Comparison of ENCODE assay signal across 1 cellular context in the genomic region with DNA sequence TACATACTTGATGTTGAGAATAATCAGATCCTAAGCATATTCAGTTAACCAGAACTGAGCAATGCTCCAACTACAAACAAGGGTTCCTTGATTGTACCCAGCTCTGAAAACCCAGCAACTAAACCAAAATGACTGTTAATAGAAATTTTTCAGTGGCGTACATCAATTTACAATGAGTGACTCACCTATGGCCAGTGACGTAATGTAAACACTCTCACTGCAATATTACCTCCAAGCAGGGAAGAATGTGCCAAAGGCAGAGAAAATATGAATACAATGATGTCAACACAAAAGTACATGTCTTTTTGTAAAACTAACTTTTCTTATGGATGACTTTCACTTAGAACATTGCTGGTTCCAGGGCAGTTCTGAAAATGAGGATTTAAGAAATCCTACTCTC.
TF ChIP-seq lines count a peak whose summit lies in the region.

No MANE protein-coding gene starts in this region.

TF ChIP-seq in K562, 482 proteins besides CTCF, POLR2A, EP300 and RAD21 (continued from another document and continues in another):
- TF ChIP-seq, protein P1, sequence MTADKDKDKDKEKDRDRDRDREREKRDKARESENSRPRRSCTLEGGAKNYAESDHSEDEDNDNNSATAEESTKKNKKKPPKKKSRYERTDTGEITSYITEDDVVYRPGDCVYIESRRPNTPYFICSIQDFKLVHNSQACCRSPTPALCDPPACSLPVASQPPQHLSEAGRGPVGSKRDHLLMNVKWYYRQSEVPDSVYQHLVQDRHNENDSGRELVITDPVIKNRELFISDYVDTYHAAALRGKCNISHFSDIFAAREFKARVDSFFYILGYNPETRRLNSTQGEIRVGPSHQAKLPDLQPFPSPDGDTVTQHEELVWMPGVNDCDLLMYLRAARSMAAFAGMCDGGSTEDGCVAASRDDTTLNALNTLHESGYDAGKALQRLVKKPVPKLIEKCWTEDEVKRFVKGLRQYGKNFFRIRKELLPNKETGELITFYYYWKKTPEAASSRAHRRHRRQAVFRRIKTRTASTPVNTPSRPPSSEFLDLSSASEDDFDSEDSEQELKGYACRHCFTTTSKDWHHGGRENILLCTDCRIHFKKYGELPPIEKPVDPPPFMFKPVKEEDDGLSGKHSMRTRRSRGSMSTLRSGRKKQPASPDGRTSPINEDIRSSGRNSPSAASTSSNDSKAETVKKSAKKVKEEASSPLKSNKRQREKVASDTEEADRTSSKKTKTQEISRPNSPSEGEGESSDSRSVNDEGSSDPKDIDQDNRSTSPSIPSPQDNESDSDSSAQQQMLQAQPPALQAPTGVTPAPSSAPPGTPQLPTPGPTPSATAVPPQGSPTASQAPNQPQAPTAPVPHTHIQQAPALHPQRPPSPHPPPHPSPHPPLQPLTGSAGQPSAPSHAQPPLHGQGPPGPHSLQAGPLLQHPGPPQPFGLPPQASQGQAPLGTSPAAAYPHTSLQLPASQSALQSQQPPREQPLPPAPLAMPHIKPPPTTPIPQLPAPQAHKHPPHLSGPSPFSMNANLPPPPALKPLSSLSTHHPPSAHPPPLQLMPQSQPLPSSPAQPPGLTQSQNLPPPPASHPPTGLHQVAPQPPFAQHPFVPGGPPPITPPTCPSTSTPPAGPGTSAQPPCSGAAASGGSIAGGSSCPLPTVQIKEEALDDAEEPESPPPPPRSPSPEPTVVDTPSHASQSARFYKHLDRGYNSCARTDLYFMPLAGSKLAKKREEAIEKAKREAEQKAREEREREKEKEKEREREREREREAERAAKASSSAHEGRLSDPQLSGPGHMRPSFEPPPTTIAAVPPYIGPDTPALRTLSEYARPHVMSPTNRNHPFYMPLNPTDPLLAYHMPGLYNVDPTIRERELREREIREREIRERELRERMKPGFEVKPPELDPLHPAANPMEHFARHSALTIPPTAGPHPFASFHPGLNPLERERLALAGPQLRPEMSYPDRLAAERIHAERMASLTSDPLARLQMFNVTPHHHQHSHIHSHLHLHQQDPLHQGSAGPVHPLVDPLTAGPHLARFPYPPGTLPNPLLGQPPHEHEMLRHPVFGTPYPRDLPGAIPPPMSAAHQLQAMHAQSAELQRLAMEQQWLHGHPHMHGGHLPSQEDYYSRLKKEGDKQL (CRISPR knock-in tag; IDR thresholded peaks at IDR 0.05; ENCODE audit: borderline replicate concordance), result no peak
- TF ChIP-seq ZNF3 (CRISPR knock-in tag; IDR thresholded peaks at IDR 0.05) (no peak), STAT5B (CRISPR knock-in tag; IDR thresholded peaks at IDR 0.05) (no peak), MEIS2 (IDR thresholded peaks at IDR 0.05; ENCODE audit: partially characterized antibody) (peak; percentile 24), TAF7 (tag; IDR thresholded peaks at IDR 0.05) (no peak), PURB (CRISPR knock-in tag; IDR thresholded peaks at IDR 0.05; ENCODE audit: low read depth) (no peak), NR2C1 (IDR thresholded peaks at IDR 0.05) (no peak), NR2C1 (tag; IDR thresholded peaks at IDR 0.05) (no peak), KLF6 (CRISPR knock-in tag; IDR thresholded peaks at IDR 0.05; ENCODE audit: borderline replicate concordance) (no peak), PHF21A (IDR thresholded peaks at IDR 0.05; ENCODE audit: borderline replicate concordance, low read depth) (no peak), JUN (IDR thresholded peaks at IDR 0.05; ENCODE audit: borderline replicate concordance, low read depth, low read length) (0 out of 2 replicates have a peak, but pooled peaks have one; percentile 51), JUN (CRISPR knock-in tag; IDR thresholded peaks at IDR 0.05; ENCODE audit: borderline replicate concordance) (no peak), NFIX (CRISPR knock-in tag; IDR thresholded peaks at IDR 0.05; ENCODE audit: low read depth) (no peak), NCOA1 (IDR thresholded peaks at IDR 0.05; ENCODE audit: low read depth) (no peak), ZBTB7A (IDR thresholded peaks at IDR 0.05; ENCODE audit: borderline replicate concordance, control insufficient read depth, low read depth, low read length) (no peak), CEBPG (CRISPR knock-in tag; IDR thresholded peaks at IDR 0.05) (peak; percentile 45), CEBPG (tag; conservative IDR thresholded peaks at IDR 0.05 in 1 of 2, IDR thresholded peaks at IDR 0.05 in 1 of 2) (peak in 1 of 2 experiments; percentile 82; a peak in 2 of 4 replicates), ZNF57 (CRISPR knock-in tag; IDR thresholded peaks at IDR 0.05) (no peak), SIN3B (IDR thresholded peaks at IDR 0.05; ENCODE audit: low read depth) (no peak), HMG20A (CRISPR knock-in tag; conservative IDR thresholded peaks at IDR 0.05) (no peak), SP1 (CRISPR knock-in tag; IDR thresholded peaks at IDR 0.05) (no peak), ZBTB8A (IDR thresholded peaks at IDR 0.05; ENCODE audit: partially characterized antibody) (no peak), SMAD3 (CRISPR knock-in tag; conservative IDR thresholded peaks at IDR 0.05) (no peak), KLF16 (IDR thresholded peaks at IDR 0.05) (no peak), ZNF184 (CRISPR knock-in tag; IDR thresholded peaks at IDR 0.05) (no peak), ZNF24 (IDR thresholded peaks at IDR 0.05) (no peak), SMAD4 (CRISPR knock-in tag; conservative IDR thresholded peaks at IDR 0.05) (no peak), HCFC1 (IDR thresholded peaks at IDR 0.05; ENCODE audit: low read depth, low read length) (no peak), RB1 (IDR thresholded peaks at IDR 0.05; ENCODE audit: low read depth) (no peak), EHMT2 (IDR thresholded peaks at IDR 0.05) (no peak)
- TF ChIP-seq, protein P2, sequence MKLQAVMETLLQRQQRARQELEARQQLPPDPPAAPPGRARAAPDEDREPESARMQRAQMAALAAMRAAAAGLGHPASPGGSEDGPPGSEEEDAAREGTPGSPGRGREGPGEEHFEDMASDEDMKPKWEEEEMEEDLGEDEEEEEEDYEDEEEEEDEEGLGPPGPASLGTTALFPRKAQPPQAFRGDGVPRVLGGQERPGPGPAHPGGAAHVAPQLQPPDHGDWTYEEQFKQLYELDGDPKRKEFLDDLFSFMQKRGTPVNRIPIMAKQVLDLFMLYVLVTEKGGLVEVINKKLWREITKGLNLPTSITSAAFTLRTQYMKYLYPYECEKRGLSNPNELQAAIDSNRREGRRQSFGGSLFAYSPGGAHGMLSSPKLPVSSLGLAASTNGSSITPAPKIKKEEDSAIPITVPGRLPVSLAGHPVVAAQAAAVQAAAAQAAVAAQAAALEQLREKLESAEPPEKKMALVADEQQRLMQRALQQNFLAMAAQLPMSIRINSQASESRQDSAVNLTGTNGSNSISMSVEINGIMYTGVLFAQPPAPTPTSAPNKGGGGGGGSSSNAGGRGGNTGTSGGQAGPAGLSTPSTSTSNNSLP (IDR thresholded peaks at IDR 0.05; ENCODE audit: borderline replicate concordance, low read depth, low read length), result no peak
- TF ChIP-seq, protein P3, sequence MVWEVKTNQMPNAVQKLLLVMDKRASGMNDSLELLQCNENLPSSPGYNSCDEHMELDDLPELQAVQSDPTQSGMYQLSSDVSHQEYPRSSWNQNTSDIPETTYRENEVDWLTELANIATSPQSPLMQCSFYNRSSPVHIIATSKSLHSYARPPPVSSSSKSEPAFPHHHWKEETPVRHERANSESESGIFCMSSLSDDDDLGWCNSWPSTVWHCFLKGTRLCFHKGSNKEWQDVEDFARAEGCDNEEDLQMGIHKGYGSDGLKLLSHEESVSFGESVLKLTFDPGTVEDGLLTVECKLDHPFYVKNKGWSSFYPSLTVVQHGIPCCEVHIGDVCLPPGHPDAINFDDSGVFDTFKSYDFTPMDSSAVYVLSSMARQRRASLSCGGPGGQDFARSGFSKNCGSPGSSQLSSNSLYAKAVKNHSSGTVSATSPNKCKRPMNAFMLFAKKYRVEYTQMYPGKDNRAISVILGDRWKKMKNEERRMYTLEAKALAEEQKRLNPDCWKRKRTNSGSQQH (CRISPR knock-in tag; IDR thresholded peaks at IDR 0.05), result no peak
- TF ChIP-seq, protein P4, sequence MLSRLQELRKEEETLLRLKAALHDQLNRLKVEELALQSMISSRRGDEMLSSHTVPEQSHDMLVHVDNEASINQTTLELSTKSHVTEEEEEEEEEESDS (CRISPR knock-in tag; IDR thresholded peaks at IDR 0.05), result no peak
- TF ChIP-seq, protein P5, sequence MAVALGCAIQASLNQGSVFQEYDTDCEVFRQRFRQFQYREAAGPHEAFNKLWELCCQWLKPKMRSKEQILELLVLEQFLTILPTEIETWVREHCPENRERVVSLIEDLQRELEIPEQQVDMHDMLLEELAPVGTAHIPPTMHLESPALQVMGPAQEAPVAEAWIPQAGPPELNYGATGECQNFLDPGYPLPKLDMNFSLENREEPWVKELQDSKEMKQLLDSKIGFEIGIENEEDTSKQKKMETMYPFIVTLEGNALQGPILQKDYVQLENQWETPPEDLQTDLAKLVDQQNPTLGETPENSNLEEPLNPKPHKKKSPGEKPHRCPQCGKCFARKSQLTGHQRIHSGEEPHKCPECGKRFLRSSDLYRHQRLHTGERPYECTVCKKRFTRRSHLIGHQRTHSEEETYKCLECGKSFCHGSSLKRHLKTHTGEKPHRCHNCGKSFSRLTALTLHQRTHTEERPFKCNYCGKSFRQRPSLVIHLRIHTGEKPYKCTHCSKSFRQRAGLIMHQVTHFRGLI (CRISPR knock-in tag; IDR thresholded peaks at IDR 0.05), result no peak
- TF ChIP-seq, protein P6, sequence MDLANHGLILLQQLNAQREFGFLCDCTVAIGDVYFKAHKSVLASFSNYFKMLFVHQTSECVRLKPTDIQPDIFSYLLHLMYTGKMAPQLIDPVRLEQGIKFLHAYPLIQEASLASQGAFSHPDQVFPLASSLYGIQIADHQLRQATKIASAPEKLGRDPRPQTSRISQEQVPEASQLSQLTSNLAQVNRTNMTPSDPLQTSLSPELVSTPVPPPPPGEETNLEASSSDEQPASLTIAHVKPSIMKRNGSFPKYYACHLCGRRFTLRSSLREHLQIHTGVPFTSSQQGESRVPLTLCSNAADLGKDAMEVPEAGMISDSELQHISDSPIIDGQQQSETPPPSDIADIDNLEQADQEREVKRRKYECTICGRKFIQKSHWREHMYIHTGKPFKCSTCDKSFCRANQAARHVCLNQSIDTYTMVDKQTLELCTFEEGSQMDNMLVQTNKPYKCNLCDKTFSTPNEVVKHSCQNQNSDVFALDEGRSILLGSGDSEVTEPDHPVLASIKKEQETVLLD (IDR thresholded peaks at IDR 0.05), result no peak
- TF ChIP-seq, protein P7, sequence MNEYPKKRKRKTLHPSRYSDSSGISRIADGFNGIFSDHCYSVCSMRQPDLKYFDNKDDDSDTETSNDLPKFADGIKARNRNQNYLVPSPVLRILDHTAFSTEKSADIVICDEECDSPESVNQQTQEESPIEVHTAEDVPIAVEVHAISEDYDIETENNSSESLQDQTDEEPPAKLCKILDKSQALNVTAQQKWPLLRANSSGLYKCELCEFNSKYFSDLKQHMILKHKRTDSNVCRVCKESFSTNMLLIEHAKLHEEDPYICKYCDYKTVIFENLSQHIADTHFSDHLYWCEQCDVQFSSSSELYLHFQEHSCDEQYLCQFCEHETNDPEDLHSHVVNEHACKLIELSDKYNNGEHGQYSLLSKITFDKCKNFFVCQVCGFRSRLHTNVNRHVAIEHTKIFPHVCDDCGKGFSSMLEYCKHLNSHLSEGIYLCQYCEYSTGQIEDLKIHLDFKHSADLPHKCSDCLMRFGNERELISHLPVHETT (CRISPR knock-in tag; conservative IDR thresholded peaks at IDR 0.05 in 1 of 2, IDR thresholded peaks at IDR 0.05 in 1 of 2), result no peak
- TF ChIP-seq, protein P8, sequence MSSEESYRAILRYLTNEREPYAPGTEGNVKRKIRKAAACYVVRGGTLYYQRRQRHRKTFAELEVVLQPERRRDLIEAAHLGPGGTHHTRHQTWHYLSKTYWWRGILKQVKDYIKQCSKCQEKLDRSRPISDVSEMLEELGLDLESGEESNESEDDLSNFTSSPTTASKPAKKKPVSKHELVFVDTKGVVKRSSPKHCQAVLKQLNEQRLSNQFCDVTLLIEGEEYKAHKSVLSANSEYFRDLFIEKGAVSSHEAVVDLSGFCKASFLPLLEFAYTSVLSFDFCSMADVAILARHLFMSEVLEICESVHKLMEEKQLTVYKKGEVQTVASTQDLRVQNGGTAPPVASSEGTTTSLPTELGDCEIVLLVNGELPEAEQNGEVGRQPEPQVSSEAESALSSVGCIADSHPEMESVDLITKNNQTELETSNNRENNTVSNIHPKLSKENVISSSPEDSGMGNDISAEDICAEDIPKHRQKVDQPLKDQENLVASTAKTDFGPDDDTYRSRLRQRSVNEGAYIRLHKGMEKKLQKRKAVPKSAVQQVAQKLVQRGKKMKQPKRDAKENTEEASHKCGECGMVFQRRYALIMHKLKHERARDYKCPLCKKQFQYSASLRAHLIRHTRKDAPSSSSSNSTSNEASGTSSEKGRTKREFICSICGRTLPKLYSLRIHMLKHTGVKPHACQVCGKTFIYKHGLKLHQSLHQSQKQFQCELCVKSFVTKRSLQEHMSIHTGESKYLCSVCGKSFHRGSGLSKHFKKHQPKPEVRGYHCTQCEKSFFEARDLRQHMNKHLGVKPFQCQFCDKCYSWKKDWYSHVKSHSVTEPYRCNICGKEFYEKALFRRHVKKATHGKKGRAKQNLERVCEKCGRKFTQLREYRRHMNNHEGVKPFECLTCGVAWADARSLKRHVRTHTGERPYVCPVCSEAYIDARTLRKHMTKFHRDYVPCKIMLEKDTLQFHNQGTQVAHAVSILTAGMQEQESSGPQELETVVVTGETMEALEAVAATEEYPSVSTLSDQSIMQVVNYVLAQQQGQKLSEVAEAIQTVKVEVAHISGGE (CRISPR knock-in tag; IDR thresholded peaks at IDR 0.05), result no peak
- TF ChIP-seq, protein P9, sequence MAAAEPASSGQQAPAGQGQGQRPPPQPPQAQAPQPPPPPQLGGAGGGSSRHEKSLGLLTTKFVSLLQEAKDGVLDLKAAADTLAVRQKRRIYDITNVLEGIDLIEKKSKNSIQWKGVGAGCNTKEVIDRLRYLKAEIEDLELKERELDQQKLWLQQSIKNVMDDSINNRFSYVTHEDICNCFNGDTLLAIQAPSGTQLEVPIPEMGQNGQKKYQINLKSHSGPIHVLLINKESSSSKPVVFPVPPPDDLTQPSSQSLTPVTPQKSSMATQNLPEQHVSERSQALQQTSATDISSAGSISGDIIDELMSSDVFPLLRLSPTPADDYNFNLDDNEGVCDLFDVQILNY (CRISPR knock-in tag; IDR thresholded peaks at IDR 0.05), result no peak
- TF ChIP-seq, protein P10, sequence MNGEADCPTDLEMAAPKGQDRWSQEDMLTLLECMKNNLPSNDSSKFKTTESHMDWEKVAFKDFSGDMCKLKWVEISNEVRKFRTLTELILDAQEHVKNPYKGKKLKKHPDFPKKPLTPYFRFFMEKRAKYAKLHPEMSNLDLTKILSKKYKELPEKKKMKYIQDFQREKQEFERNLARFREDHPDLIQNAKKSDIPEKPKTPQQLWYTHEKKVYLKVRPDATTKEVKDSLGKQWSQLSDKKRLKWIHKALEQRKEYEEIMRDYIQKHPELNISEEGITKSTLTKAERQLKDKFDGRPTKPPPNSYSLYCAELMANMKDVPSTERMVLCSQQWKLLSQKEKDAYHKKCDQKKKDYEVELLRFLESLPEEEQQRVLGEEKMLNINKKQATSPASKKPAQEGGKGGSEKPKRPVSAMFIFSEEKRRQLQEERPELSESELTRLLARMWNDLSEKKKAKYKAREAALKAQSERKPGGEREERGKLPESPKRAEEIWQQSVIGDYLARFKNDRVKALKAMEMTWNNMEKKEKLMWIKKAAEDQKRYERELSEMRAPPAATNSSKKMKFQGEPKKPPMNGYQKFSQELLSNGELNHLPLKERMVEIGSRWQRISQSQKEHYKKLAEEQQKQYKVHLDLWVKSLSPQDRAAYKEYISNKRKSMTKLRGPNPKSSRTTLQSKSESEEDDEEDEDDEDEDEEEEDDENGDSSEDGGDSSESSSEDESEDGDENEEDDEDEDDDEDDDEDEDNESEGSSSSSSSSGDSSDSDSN (IDR thresholded peaks at IDR 0.05; ENCODE audit: borderline replicate concordance in 1 of 2, low read depth in 2 of 2, low read length in 2 of 2), result no peak
- TF ChIP-seq, protein P11, sequence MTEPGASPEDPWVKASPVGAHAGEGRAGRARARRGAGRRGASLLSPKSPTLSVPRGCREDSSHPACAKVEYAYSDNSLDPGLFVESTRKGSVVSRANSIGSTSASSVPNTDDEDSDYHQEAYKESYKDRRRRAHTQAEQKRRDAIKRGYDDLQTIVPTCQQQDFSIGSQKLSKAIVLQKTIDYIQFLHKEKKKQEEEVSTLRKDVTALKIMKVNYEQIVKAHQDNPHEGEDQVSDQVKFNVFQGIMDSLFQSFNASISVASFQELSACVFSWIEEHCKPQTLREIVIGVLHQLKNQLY (CRISPR knock-in tag; conservative IDR thresholded peaks at IDR 0.05), result no peak
